Comparison of ENCODE assay signal across 1 cellular context in genomic region chr17:18005496-18005895, GRCh38.
TF ChIP-seq lines count a peak whose summit lies in the region.

No MANE protein-coding gene starts in this region.

TF ChIP-seq in WTC11, 78 proteins besides CTCF, POLR2A, EP300 and RAD21 (continued from another document):
- no peak for TF ChIP-seq AR (CRISPR knock-in tag; IDR thresholded peaks at IDR 0.05)
- no peak for TF ChIP-seq E2F5 (CRISPR knock-in tag; IDR thresholded peaks at IDR 0.05)
- TF ChIP-seq ZNF281 (CRISPR knock-in tag; IDR thresholded peaks at IDR 0.05), result no peak
- no peak for TF ChIP-seq USF2 (CRISPR knock-in tag; IDR thresholded peaks at IDR 0.05)
- no peak for TF ChIP-seq SOX15 (CRISPR knock-in tag; IDR thresholded peaks at IDR 0.05)
- TF ChIP-seq STAT6 (CRISPR knock-in tag; conservative IDR thresholded peaks at IDR 0.05; ENCODE audit: low read depth), result no peak
- no peak for TF ChIP-seq MXD4 (CRISPR knock-in tag; IDR thresholded peaks at IDR 0.05; ENCODE audit: borderline replicate concordance)
- no peak for TF ChIP-seq ZNF232 (CRISPR knock-in tag; IDR thresholded peaks at IDR 0.05)
- no peak for TF ChIP-seq CREM (CRISPR knock-in tag; IDR thresholded peaks at IDR 0.05)
- no peak for TF ChIP-seq TCF7 (CRISPR knock-in tag; IDR thresholded peaks at IDR 0.05; ENCODE audit: low read depth)
- TF ChIP-seq SMAD4 (CRISPR knock-in tag; IDR thresholded peaks at IDR 0.05), result no peak
- no peak for TF ChIP-seq ZBTB21 (CRISPR knock-in tag; IDR thresholded peaks at IDR 0.05; ENCODE audit: borderline replicate concordance)
- TF ChIP-seq GRHL2 (CRISPR knock-in tag; IDR thresholded peaks at IDR 0.05; ENCODE audit: insufficient replicate concordance, severe bottlenecking), result no peak
- TF ChIP-seq ARID4B (CRISPR knock-in tag; IDR thresholded peaks at IDR 0.05; ENCODE audit: borderline replicate concordance), result no peak
- TF ChIP-seq ZNF671 (CRISPR knock-in tag; IDR thresholded peaks at IDR 0.05), result no peak
